Comparison of ENCODE assay signal across 27 cellular contexts in the genomic region with DNA sequence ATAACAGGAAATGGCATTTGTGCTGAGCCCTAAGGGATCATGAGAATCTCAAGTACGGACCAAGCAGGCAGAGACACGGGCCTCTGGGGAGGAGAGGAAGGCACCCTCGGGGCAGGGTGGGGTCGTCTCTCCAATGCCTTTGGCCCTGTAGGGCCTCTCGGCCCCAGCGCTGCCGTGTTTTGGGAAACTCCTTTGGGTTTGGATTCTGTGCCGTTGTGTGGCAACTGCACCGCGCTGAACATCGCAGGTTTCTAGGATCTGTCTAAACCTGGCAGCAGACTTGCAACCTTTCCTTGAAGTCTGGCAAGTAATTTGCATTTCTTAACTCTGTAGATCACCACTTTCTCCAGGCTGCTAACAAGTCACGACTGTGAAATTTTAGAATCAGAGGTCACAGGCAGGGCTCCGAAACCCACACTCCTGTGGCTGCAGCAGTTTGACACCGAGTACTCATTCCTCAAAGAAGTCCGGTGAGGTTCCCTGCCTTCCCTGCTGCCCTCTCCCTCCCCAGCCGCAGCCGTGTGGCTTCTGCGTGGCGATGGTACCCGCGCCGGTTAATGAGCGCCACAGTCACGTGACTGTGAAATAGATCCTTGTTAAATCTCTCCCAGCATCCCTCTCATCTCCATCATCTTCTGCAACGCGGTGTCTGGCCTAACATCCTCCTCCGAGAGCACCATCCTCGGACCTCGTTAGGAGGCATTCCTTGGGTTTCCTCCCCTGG.
DNase-seq lines count a peak whose midpoint lies in the region; ATAC-seq and TF ChIP-seq lines count a peak whose summit lies in the region.
"Had no signal": no experiment of that assay in that cellular context is flagged by ENCODE, and none has a peak within 500 bp of the region (broad histone marks: within the 10 kb centered on the region; RNA-seq: fewer than 3 reads in every experiment).

No MANE protein-coding gene starts in this region.

- no peaks in the 10 kb centered on the region for H3K27me3 ChIP-seq in CD8-positive, alpha-beta memory T cell (ENCODE audit: insufficient read depth, low read length, poor library complexity, severe bottlenecking)
- H3K27me3 ChIP-seq: body of pancreas, esophagus squamous epithelium, gastroesophageal sphincter, thyroid gland had no signal

- H3K4me3 Mint-ChIP-seq in CD8-positive, alpha-beta memory T cell: peak overlapping the region in 2 of 7 donors; percentile 11 to 13
- H3K4me3 Mint-ChIP-seq in activated naive CD8-positive, alpha-beta T cell: no peak overlapping the region
- H3K4me3 Mint-ChIP-seq in natural killer cell treated with Interleukin-12 subunit alpha and Interleukin-12 subunit beta and Interleukin-15 and Interleukin-18, amount 100 ng/mL, for 72 hours: peak overlapping the region; percentile 36
- no peak overlapping the region for H3K4me3 Mint-ChIP-seq in naive thymus-derived CD8-positive, alpha-beta T cell
- H3K4me3 Mint-ChIP-seq: activated CD8-positive, alpha-beta T cell treated with anti-CD3 and anti-CD28 coated beads, Interleukin-2, amount 10 ng/mL, durations not matched to agents 7 days and 5 days; CD4-positive, alpha-beta memory T cell; effector memory CD8-positive, alpha-beta T cell; T-cell had no signal

- no peaks in the 10 kb centered on the region for H3K9me3 Mint-ChIP-seq in CD8-positive, alpha-beta memory T cell
- H3K9me3 Mint-ChIP-seq in activated naive CD8-positive, alpha-beta T cell (ENCODE audit: low read depth): no peaks in the 10 kb centered on the region
- H3K9me3 Mint-ChIP-seq in natural killer cell treated with Interleukin-12 subunit alpha and Interleukin-12 subunit beta and Interleukin-15 and Interleukin-18, amount 100 ng/mL, for 72 hours: no peaks in the 10 kb centered on the region
- H3K9me3 Mint-ChIP-seq in naive thymus-derived CD8-positive, alpha-beta T cell: no peaks in the 10 kb centered on the region
- H3K9me3 Mint-ChIP-seq: effector memory CD8-positive, alpha-beta T cell; T-cell had no signal

- no peaks in the 10 kb centered on the region for H3K9me3 ChIP-seq in CD8-positive, alpha-beta memory T cell (ENCODE audit: low read length)
- H3K9me3 ChIP-seq: body of pancreas, esophagus squamous epithelium, gastroesophageal sphincter, mucosa of descending colon, thyroid gland had no signal

- DNase-seq in CD8-positive, alpha-beta memory T cell: no peak
- DNase-seq in ELR (ENCODE audit: low read depth): peak; percentile 66
- no peak for DNase-seq in natural killer cell treated with Interleukin-12 subunit alpha and Interleukin-12 subunit beta and Interleukin-15 and Interleukin-18, amount 100 ng/mL, for 72 hours (ENCODE audit: low spot score)
- DNase-seq in naive thymus-derived CD8-positive, alpha-beta T cell: no peak
- no peak for DNase-seq in omental fat pad (ENCODE audit: low spot score)
- no peak for DNase-seq in NCI-H1105 (lab: John Stamatoyannopoulos, UW)
- DNase-seq: activated CD8-positive, alpha-beta T cell treated with anti-CD3 and anti-CD28 coated beads, Interleukin-2, amount 10 ng/mL, durations not matched to agents 7 days and 5 days; activated T-cell treated with anti-CD3 and anti-CD28 coated beads, Interleukin-2, amount 50 U/mL, for 1 hour; body of pancreas; CD4-positive, alpha-beta memory T cell; effector memory CD8-positive, alpha-beta T cell; esophagus squamous epithelium; GF-D8; hypothalamus; mucosa of descending colon; NCI-H1048; NCI-H2029; NCI-H226; NCI-H774; OCI-M1; Right ventricle myocardium superior; small intestine; stimulated activated naive CD4-positive, alpha-beta T cell; T-cell; thyroid gland had no signal

- POLR2A ChIA-PET in CD8-positive, alpha-beta memory T cell (lab: Charles Lee): no interaction called here
- POLR2A ChIA-PET in naive thymus-derived CD8-positive, alpha-beta T cell (lab: Charles Lee): no interaction called here

- no peak for TF ChIP-seq CTCF in omental fat pad (IDR thresholded peaks at IDR 0.05)

- peak in 1 of 2 donors; percentile 51 for ATAC-seq in natural killer cell treated with Interleukin-12 subunit alpha and Interleukin-12 subunit beta and Interleukin-15 and Interleukin-18, amount 100 ng/mL, for 72 hours
- no peak for ATAC-seq in naive thymus-derived CD8-positive, alpha-beta T cell
- ATAC-seq in omental fat pad (ENCODE audit: low FRiP score): no peak
- ATAC-seq: activated CD8-positive, alpha-beta T cell treated with anti-CD3 and anti-CD28 coated beads, Interleukin-2, amount 10 ng/mL, durations not matched to agents 7 days and 5 days; body of pancreas; effector memory CD8-positive, alpha-beta T cell; gastroesophageal sphincter; mucosa of descending colon; T-cell had no signal

- CTCF ChIA-PET in CD8-positive, alpha-beta memory T cell (lab: Charles Lee): no interaction called here

- H3K27me3 Mint-ChIP-seq in CD8-positive, alpha-beta memory T cell: no peaks in the 10 kb centered on the region
- H3K27me3 Mint-ChIP-seq in activated naive CD8-positive, alpha-beta T cell: no peaks in the 10 kb centered on the region
- no peaks in the 10 kb centered on the region for H3K27me3 Mint-ChIP-seq in natural killer cell treated with Interleukin-12 subunit alpha and Interleukin-12 subunit beta and Interleukin-15 and Interleukin-18, amount 100 ng/mL, for 72 hours
- H3K27me3 Mint-ChIP-seq in naive thymus-derived CD8-positive, alpha-beta T cell: no peaks in the 10 kb centered on the region
- H3K27me3 Mint-ChIP-seq: CD4-positive, alpha-beta memory T cell; effector memory CD8-positive, alpha-beta T cell; T-cell had no signal

- H3K36me3 ChIP-seq in CD8-positive, alpha-beta memory T cell (ENCODE audit: insufficient read depth, low read length): peaks cover 95% of the 10 kb centered on the region

- H3K4me1 Mint-ChIP-seq in CD8-positive, alpha-beta memory T cell: peaks cover under 1 to 4% (median 3%) of the 10 kb centered on the region in 3 donors
- H3K4me1 Mint-ChIP-seq in activated naive CD8-positive, alpha-beta T cell (ENCODE audit: low read depth): peaks cover 9% of the 10 kb centered on the region
- H3K4me1 Mint-ChIP-seq in natural killer cell treated with Interleukin-12 subunit alpha and Interleukin-12 subunit beta and Interleukin-15 and Interleukin-18, amount 100 ng/mL, for 72 hours (ENCODE audit: low read depth in 2 of 2): peaks cover 24 to 37% of the 10 kb centered on the region in 2 donors
- H3K4me1 Mint-ChIP-seq in naive thymus-derived CD8-positive, alpha-beta T cell: peaks cover 0 to 11% (median 4%) of the 10 kb centered on the region in 4 donors

- H3K27ac ChIP-seq in CD8-positive, alpha-beta memory T cell (ENCODE audit: low read depth, low read length): no peak overlapping the region
- H3K27ac ChIP-seq: body of pancreas, esophagus squamous epithelium, gastroesophageal sphincter, thyroid gland had no signal

- H3K4me3 ChIP-seq in CD8-positive, alpha-beta memory T cell (ENCODE audit: low read length): no peak overlapping the region
- H3K4me3 ChIP-seq: body of pancreas, esophagus squamous epithelium, gastroesophageal sphincter, mucosa of descending colon, thyroid gland had no signal

- H3K27ac Mint-ChIP-seq in CD8-positive, alpha-beta memory T cell: peak overlapping the region in 5 of 8 donors; percentile 23 to 72 (median 60)
- peak overlapping the region; percentile 41 for H3K27ac Mint-ChIP-seq in activated naive CD8-positive, alpha-beta T cell
- peak overlapping the region; percentile 61 to 86 for H3K27ac Mint-ChIP-seq in natural killer cell treated with Interleukin-12 subunit alpha and Interleukin-12 subunit beta and Interleukin-15 and Interleukin-18, amount 100 ng/mL, for 72 hours
- H3K27ac Mint-ChIP-seq in naive thymus-derived CD8-positive, alpha-beta T cell: peak overlapping the region in 3 of 10 donors; percentile 24 to 85 (median 49)

- peaks cover 22 to 99% (median 32%) of the 10 kb centered on the region in 3 donors for H3K36me3 Mint-ChIP-seq in CD8-positive, alpha-beta memory T cell
- peaks cover 9% of the 10 kb centered on the region for H3K36me3 Mint-ChIP-seq in activated naive CD8-positive, alpha-beta T cell
- peaks cover 51% of the 10 kb centered on the region for H3K36me3 Mint-ChIP-seq in natural killer cell treated with Interleukin-12 subunit alpha and Interleukin-12 subunit beta and Interleukin-15 and Interleukin-18, amount 100 ng/mL, for 72 hours
- H3K36me3 Mint-ChIP-seq in naive thymus-derived CD8-positive, alpha-beta T cell: peaks cover 0 to 100% (median 48%) of the 10 kb centered on the region in 3 donors

- H3K4me1 ChIP-seq in CD8-positive, alpha-beta memory T cell (ENCODE audit: insufficient read depth, low read length): no peaks in the 10 kb centered on the region
- H3K4me1 ChIP-seq: body of pancreas, esophagus squamous epithelium, gastroesophageal sphincter, thyroid gland had no signal
